8 cellular contexts compared by ENCODE assay signal in the genomic region with DNA sequence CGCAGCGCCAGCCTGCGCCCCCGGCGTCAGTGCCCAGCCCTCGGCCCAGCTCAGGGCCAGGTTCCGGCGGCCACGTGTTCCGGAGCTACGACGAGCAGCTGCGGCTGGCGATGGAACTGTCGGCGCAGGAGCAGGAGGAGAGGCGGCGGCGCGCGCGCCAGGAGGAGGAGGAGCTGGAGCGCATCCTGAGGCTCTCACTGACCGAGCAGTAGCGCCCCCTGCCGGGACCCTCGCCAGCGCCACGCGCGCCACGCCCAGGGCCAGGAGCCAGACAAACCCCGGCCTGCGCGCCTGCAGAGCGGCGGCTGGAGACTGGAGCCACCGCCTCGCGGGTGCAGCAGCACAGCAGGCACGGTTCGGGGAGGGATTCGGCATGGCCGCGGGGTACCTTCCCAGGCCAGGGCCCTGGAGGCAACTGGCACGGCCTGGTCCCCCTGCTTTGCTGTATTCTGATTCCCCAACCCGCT. TPM values are rescaled to one million over a fixed set of nuclear protein-coding genes. Genes with fewer than 3 reads are reported as not detected.
DNase-seq lines count a peak whose midpoint lies in the region; ATAC-seq and TF ChIP-seq lines count a peak whose summit lies in the region.

No MANE protein-coding gene starts in this region.

- no peak for TF ChIP-seq POLR2A in lower leg skin (IDR thresholded peaks at IDR 0.05)

- BruUV-seq in Calu3 (replicated peaks; lab: Mats Ljungman, UMichigan), result no TSS peak

- H3K36me3 Mint-ChIP-seq in Calu3 (ENCODE audit: insufficient read depth, unreplicated experiment), result peaks cover 11% of the 10 kb centered on the region

- intact Hi-C loops in dorsolateral prefrontal cortex (cut with DNase I), result loop anchor here (2.0 to 10.0 kb wide), 3 partner anchors 33 to 481 kb away; no protein-coding TSS in a partner anchor
- intact Hi-C loops in lower leg skin (cut with DNase I; ENCODE audit: low total_unique reads), result loop anchor here (5.0 kb wide), 1 partner anchor 36 kb away; no protein-coding TSS in a partner anchor
- intact Hi-C loops in Calu3 (cut with micrococcal nuclease; ENCODE audit: unreplicated experiment), result no loop called here

- DNase-seq in HFF-Myc (ENCODE audit: extremely low read depth, low read depth) (no peak), dorsolateral prefrontal cortex (peak; percentile 91 to 96 (median 93)), lower leg skin (ENCODE audit: low spot score in 2 of 2) (peak; percentile 91 to 99), Calu3 (no peak)
- DNase-seq in activated CD4-positive, alpha-beta T cell treated with anti-CD3 and anti-CD28 coated beads, Interleukin-2, amount 50 U/mL, for 4 hours, result peak; percentile 91 to 94
- peak; percentile 99 for DNase-seq in stimulated activated CD4-positive, alpha-beta T cell treated with anti-CD3 and anti-CD28 coated beads, Interleukin-2, amount 100 ng/mL, for 48 hours

- H3K27me3 Mint-ChIP-seq in Calu3 (ENCODE audit: unreplicated experiment), result peaks cover 23% of the 10 kb centered on the region

- no peak overlapping the region for H3K4me3 Mint-ChIP-seq in Calu3 (ENCODE audit: low read depth, unreplicated experiment)

- peak overlapping the region; percentile 42 to 96 (median 91) for H3K27ac ChIP-seq in dorsolateral prefrontal cortex

- H3K9me3 Mint-ChIP-seq in Calu3 (ENCODE audit: low read depth, unreplicated experiment), result no peaks in the 10 kb centered on the region

- H3K27ac Mint-ChIP-seq in Calu3 (ENCODE audit: unreplicated experiment), result no peak overlapping the region

- no peaks in the 10 kb centered on the region for H3K27me3 ChIP-seq in dorsolateral prefrontal cortex

- peaks cover 14% of the 10 kb centered on the region for H3K4me1 Mint-ChIP-seq in Calu3 (ENCODE audit: low read depth, unreplicated experiment)

- ATAC-seq in GM21576 (IDR thresholded peaks at IDR 0.05; ENCODE audit: unreplicated experiment) (no peak), HG03442 (IDR thresholded peaks at IDR 0.05; ENCODE audit: unreplicated experiment) (no peak)

- CTCF ChIA-PET in Calu3 (lab: Charles Lee), result no interaction called here

- TF ChIP-seq CTCF in HFF-Myc (IDR thresholded peaks at IDR 0.05; ENCODE audit: low read depth, low read length, missing control alignments), result peak; percentile 77
- peak; percentile 61 to 96 (median 88) for TF ChIP-seq CTCF in dorsolateral prefrontal cortex (IDR thresholded peaks at IDR 0.05 in 54 of 56, conservative IDR thresholded peaks at IDR 0.05 in 2 of 56; ENCODE audit: low read depth in 1 of 56, partially characterized antibody in 56 of 56)
- peak in 1 of 3 donors; percentile 46 for TF ChIP-seq CTCF in lower leg skin (IDR thresholded peaks at IDR 0.05)
- no peak for TF ChIP-seq CTCF in Calu3 (IDR thresholded peaks at IDR 0.05; ENCODE audit: unreplicated experiment)

- H3K4me3 ChIP-seq in HFF-Myc (replicated peaks; ENCODE audit: low read depth, low read length) (no peak overlapping the region), dorsolateral prefrontal cortex (peak overlapping the region in 57 of 59 donors; percentile 1 to 73 (median 36)), lower leg skin (ENCODE audit: low read depth, poor library complexity, severe bottlenecking) (no peak overlapping the region)

- WGBS in lower leg skin, 2 donors, result 0% methylated on average over 7 to 10 of the region's 47 CpGs

RNA-seq across cellular contexts. Expression of a gene that starts 9.3 kb away (rescaled TPM):
- total RNA-seq in dorsolateral prefrontal cortex (100 to 1,000 TPM in 23 of 120 experiments, 10 to 100 TPM in 97; 31.5 to 153 (median 80.8) TPM), lower leg skin (10 to 100 TPM in 2 of 4 donors, 1 to 10 TPM in 2; 5.7 to 19.0 (median 8.7) TPM), Calu3 (2022) (0.47 and 0.49 TPM in 2 replicates)

RNA-seq across cellular contexts. Expression of a gene that starts 20.5 kb away (rescaled TPM):
- total RNA-seq in dorsolateral prefrontal cortex (10 to 100 TPM; 34.3 to 82.0 (median 53.1) TPM), lower leg skin (10 to 100 TPM in 2 of 4 donors, 1 to 10 TPM in 2; 8.1 to 18.8 (median 11.7) TPM), Calu3 (2022) (8.8 TPM in 2 replicates)

RNA-seq across cellular contexts. Expression of a gene that starts 24.0 kb away (rescaled TPM):
- total RNA-seq in dorsolateral prefrontal cortex, result 100 to 1,000 TPM; 110 to 287 (median 170) TPM
- 10 to 100 TPM; 44.0 to 67.1 (median 51.3) TPM for total RNA-seq in lower leg skin
- 46.3 and 47.7 TPM in 2 replicates for total RNA-seq in Calu3 (2022)

RNA-seq across cellular contexts. Expression of a gene that starts 44.9 kb away (rescaled TPM):
- total RNA-seq in dorsolateral prefrontal cortex, result 10 to 100 TPM; 10.1 to 40.2 (median 20.1) TPM
- total RNA-seq in lower leg skin, result 10 to 100 TPM; 30.2 to 55.8 (median 34.5) TPM
- total RNA-seq in Calu3 (2022), result 32.8 and 35.1 TPM in 2 replicates

RNA-seq across cellular contexts. Expression of a gene that starts 46.6 kb away (rescaled TPM):
- total RNA-seq in dorsolateral prefrontal cortex, result 1 to 10 TPM; 1.9 to 8.0 (median 4.2) TPM
- total RNA-seq in lower leg skin, result 10 to 100 TPM in 1 of 4 donors, 1 to 10 TPM in 3; 4.1 to 10.4 (median 7.5) TPM
- total RNA-seq in Calu3 (2022), result 12.5 and 12.9 TPM in 2 replicates

Comparison
In these comparisons a context has a peak if more than half of its experiments do, and no peak if none do; other contexts are left out.
1. DNase-seq: peak in activated CD4-positive, alpha-beta T cell treated with anti-CD3 and anti-CD28 coated beads, Interleukin-2, amount 50 U/mL, for 4 hours (2 of 2), dorsolateral prefrontal cortex (10 of 10), lower leg skin (2 of 2) and stimulated activated CD4-positive, alpha-beta T cell treated with anti-CD3 and anti-CD28 coated beads, Interleukin-2, amount 100 ng/mL, for 48 hours (2 of 2); none in HFF-Myc (single experiment) and Calu3 (single experiment).
2. H3K4me3 ChIP-seq: peak in dorsolateral prefrontal cortex (57 of 59); none in HFF-Myc (single experiment) and lower leg skin (single experiment).